ENCODE assay signal across 11 cellular contexts in the genomic region with DNA sequence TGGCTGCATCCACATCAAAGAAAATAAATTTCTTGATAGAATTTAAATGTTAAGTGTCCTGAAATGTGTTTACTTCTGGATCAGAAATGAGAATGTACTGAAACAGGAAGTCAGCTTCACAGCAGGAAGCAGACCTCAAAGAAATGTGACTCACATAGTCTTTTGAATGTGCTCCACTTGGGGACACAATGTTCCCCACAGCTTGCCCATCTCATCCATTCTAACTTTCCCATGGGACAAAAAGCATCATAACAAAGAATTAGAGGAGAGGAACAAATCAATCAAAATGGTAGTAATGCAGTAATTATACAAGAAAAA.
DNase-seq lines count a peak whose midpoint lies in the region; FAIRE-seq and TF ChIP-seq lines count a peak whose summit lies in the region.
"Had no signal": no experiment of that assay in that cellular context is flagged by ENCODE, and none has a peak within 500 bp of the region (broad histone marks: within the 10 kb centered on the region; RNA-seq: fewer than 3 reads in every experiment).

No MANE protein-coding gene starts in this region.

- dilution Hi-C loops in keratinocyte (cut with MboI; ENCODE audit: extremely low pct_ligation_motif_present, low sequenced_read_pairs): no loop called here

- H3K4me3 ChIP-seq in keratinocyte (ENCODE audit: control insufficient read depth in 2 of 3, extremely low read depth in 1 of 3, insufficient read depth in 2 of 3, low read depth in 1 of 3, low read length in 3 of 3): no peak overlapping the region
- H3K4me3 ChIP-seq in urinary bladder (ENCODE audit: low read depth, low read length): no peak overlapping the region

- H3K9ac ChIP-seq in keratinocyte (ENCODE audit: control insufficient read depth, extremely low read depth, insufficient read depth, low read length): no peak overlapping the region

- peak overlapping the region; percentile 64 for H3K27ac Mint-ChIP-seq in activated naive CD4-positive, alpha-beta T cell treated with anti-CD3 and anti-CD28 coated beads for 36 hours
- H3K27ac Mint-ChIP-seq: brain had no signal

- peak; percentile 28 for DNase-seq in activated naive CD4-positive, alpha-beta T cell treated with anti-CD3 and anti-CD28 coated beads for 36 hours
- no peak for DNase-seq in activated naive CD4-positive, alpha-beta T cell treated with Interleukin-2 at 50 U/mL for 16 hours
- DNase-seq in keratinocyte (ENCODE audit: low read depth, low spot score): no peak
- no peak for DNase-seq in mucosa of gallbladder (ENCODE audit: low spot score)
- DNase-seq in NCI-H1105 (lab: John Stamatoyannopoulos, UW): no peak
- no peak for DNase-seq in NCI-H748 treated with DMSO at 0.1 percent for 48 hours (lab: John Stamatoyannopoulos, UW)

- FAIRE-seq in keratinocyte (lab: Jason Lieb, UNC): peak; percentile 44
- FAIRE-seq: H1 had no signal

- H3K4me1 Mint-ChIP-seq in activated naive CD4-positive, alpha-beta T cell treated with anti-CD3 and anti-CD28 coated beads for 36 hours (ENCODE audit: low read depth): peaks cover 40% of the 10 kb centered on the region

- intact Hi-C loops in activated naive CD4-positive, alpha-beta T cell treated with anti-CD3 and anti-CD28 coated beads for 36 hours (cut with micrococcal nuclease): loop anchor here (1.0 to 10.0 kb wide), 6 partner anchors 30 to 266 kb away; a partner anchor contains a TSS

- no peaks in the 10 kb centered on the region for H3K9me3 ChIP-seq in keratinocyte (ENCODE audit: control insufficient read depth, low read depth, low read length)
- H3K9me3 ChIP-seq: neutrophil had no signal

- H3K4me2 ChIP-seq in keratinocyte (ENCODE audit: control insufficient read depth, extremely low read depth, insufficient read depth, low read depth, low read length): peak overlapping the region; percentile 52

- no peak for TF ChIP-seq CTCF in keratinocyte (optimal IDR thresholded peaks at IDR 0.05 in 1 of 3, IDR thresholded peaks at IDR 0.05 in 1 of 3, conservative IDR thresholded peaks at IDR 0.05 in 1 of 3; ENCODE audit: extremely low read depth in 1 of 3, insufficient read depth in 2 of 3, low read length in 3 of 3)

- peak overlapping the region; percentile 33 for H3K4me3 Mint-ChIP-seq in activated naive CD4-positive, alpha-beta T cell treated with anti-CD3 and anti-CD28 coated beads for 36 hours
- H3K4me3 Mint-ChIP-seq: brain had no signal

- H3K36me3 ChIP-seq in keratinocyte (ENCODE audit: control insufficient read depth in 2 of 2, extremely low read depth in 1 of 2, insufficient read depth in 2 of 2, low read length in 2 of 2) (no peaks in the 10 kb centered on the region), urinary bladder (ENCODE audit: insufficient read depth) (no peaks in the 10 kb centered on the region)
- H3K36me3 ChIP-seq: neutrophil had no signal

- H3K27ac ChIP-seq in adipose tissue (ENCODE audit: low read depth, low read length): peak overlapping the region; percentile 26
- no peak overlapping the region for H3K27ac ChIP-seq in keratinocyte (ENCODE audit: control insufficient read depth, insufficient read depth, low read length)
- H3K27ac ChIP-seq in urinary bladder (ENCODE audit: low read depth): peak overlapping the region; percentile 69
- H3K27ac ChIP-seq: neutrophil had no signal

- CTCF ChIA-PET in activated naive CD4-positive, alpha-beta T cell treated with anti-CD3 and anti-CD28 coated beads for 36 hours (lab: Charles Lee): interaction anchor here (1.0 to 1.2 kb wide), 4 partner anchors 9 to 171 kb away, joined by 3 to 5 read pairs (median 3); no protein-coding TSS in a partner anchor

- H3K4me1 ChIP-seq in keratinocyte (ENCODE audit: control insufficient read depth, extremely low read depth, insufficient read depth, low read length): peaks cover 12% of the 10 kb centered on the region
- no peaks in the 10 kb centered on the region for H3K4me1 ChIP-seq in urinary bladder (ENCODE audit: insufficient read depth)

- H3K27me3 Mint-ChIP-seq in activated naive CD4-positive, alpha-beta T cell treated with anti-CD3 and anti-CD28 coated beads for 36 hours (ENCODE audit: low read depth): no peaks in the 10 kb centered on the region

- H4K20me1 ChIP-seq in keratinocyte (ENCODE audit: control insufficient read depth, extremely low read depth, insufficient read depth, low read length): no peaks in the 10 kb centered on the region

- H3K9me3 Mint-ChIP-seq in activated naive CD4-positive, alpha-beta T cell treated with anti-CD3 and anti-CD28 coated beads for 36 hours: no peaks in the 10 kb centered on the region

- H2AFZ ChIP-seq in keratinocyte (ENCODE audit: control insufficient read depth, low read length): peak overlapping the region; percentile 60

- no peaks in the 10 kb centered on the region for H3K79me2 ChIP-seq in keratinocyte (ENCODE audit: control insufficient read depth, insufficient read depth, low read length)

- H3K27me3 ChIP-seq in keratinocyte (ENCODE audit: control insufficient read depth, extremely low read depth, insufficient read depth, low read length): no peaks in the 10 kb centered on the region
- H3K27me3 ChIP-seq: neutrophil had no signal

- H3K36me3 Mint-ChIP-seq in activated naive CD4-positive, alpha-beta T cell treated with anti-CD3 and anti-CD28 coated beads for 36 hours (ENCODE audit: low read depth): no peaks in the 10 kb centered on the region
- H3K36me3 Mint-ChIP-seq: brain had no signal

- H3K9me1 ChIP-seq in keratinocyte (ENCODE audit: control insufficient read depth, extremely low read depth, insufficient read depth, low read length): no peaks in the 10 kb centered on the region
